In the genomic region with DNA sequence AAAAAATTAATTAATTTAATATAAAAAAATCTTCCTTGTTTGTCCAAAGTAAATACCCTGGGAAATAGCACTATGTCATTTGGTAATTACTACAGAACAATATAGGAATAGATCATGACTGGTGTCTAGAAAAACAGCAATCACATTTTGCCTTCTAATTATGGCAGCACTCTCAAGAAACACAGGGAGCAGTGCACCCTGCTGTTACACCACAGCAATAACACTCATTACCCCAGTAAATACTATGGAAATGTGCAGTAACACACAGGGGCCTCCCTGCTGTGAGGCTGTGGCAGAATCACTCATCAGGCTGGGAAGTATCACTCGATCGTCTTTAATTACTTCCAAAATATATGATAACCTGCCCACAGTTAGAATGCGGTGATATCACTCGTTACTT, we compare ENCODE assay signal across 1 cellular context.
TF ChIP-seq lines count a peak whose summit lies in the region.

No MANE protein-coding gene starts in this region.

TF ChIP-seq in IMR-90, 13 proteins besides CTCF, POLR2A, EP300 and RAD21 (continued from another document):
- TF ChIP-seq USF2 (IDR thresholded peaks at IDR 0.05; ENCODE audit: low read depth, low read length) (no peak), CEBPB (IDR thresholded peaks at IDR 0.05; ENCODE audit: low read depth, low read length) (no peak), MAFK (IDR thresholded peaks at IDR 0.05; ENCODE audit: low read depth, low read length) (no peak)
- TF ChIP-seq, protein P1, sequence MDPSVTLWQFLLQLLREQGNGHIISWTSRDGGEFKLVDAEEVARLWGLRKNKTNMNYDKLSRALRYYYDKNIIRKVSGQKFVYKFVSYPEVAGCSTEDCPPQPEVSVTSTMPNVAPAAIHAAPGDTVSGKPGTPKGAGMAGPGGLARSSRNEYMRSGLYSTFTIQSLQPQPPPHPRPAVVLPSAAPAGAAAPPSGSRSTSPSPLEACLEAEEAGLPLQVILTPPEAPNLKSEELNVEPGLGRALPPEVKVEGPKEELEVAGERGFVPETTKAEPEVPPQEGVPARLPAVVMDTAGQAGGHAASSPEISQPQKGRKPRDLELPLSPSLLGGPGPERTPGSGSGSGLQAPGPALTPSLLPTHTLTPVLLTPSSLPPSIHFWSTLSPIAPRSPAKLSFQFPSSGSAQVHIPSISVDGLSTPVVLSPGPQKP (IDR thresholded peaks at IDR 0.05; ENCODE audit: borderline replicate concordance, low read depth, low read length) = no peak
